12 cellular contexts compared by ENCODE assay signal in the genomic region with DNA sequence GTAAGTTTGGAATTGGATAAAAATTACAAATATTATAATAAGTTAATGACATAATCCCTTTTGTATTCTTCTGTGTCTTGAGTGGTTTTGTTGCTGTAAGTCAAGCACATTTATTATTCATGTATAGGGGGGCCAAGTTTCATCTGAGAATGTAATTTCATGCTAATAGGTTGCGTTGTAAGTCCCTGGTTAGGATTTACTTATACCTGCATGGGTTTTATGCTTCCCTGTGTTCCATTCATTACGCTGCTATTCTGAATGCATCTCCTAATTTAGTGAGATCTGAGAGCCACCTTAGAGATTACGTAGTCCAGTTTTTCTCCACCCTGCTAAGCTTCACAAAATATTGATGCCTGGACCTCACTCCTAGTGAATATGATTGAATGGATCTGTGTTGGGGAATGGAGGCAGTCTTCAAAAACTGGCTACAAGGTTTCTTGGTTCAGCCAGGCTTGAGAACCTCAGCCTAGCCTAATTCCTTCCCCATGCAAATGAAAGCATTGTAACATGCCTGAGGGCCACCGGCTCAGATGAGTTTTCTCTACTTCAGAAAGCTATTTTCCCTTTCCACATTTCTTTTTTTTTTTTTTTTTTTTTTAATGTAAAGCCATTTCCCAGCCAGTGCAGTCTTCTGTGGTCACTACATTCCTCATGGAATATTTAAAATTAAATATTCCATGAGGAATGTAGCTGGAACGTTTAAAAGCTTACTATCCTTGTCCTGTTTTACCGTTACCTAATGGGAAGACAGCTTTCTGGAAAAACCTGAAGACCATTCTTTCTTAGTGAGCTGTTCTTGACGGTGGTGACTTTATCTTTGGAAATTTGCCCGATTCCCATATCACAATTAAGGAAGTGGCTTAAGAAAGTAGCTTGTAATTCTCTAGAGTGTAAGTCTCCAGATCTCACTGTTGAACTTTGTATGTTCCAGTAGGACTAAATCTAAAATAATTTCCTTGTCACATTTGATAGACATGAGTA. TPM values are rescaled to one million over a fixed set of nuclear protein-coding genes. Genes with fewer than 3 reads are reported as not detected.
DNase-seq lines count a peak whose midpoint lies in the region; ATAC-seq, FAIRE-seq and TF ChIP-seq lines count a peak whose summit lies in the region.
"Had no signal": no experiment of that assay in that cellular context is flagged by ENCODE, and none has a peak within 500 bp of the region (broad histone marks: within the 10 kb centered on the region; RNA-seq: fewer than 3 reads in every experiment).

No MANE protein-coding gene starts in this region.

- peak; percentile 94 for DNase-seq in ELR (ENCODE audit: low read depth)
- DNase-seq in RWPE1 (ENCODE audit: low spot score): peak; percentile 41
- peak; percentile 79 for DNase-seq in endothelial cell of umbilical vein (ENCODE audit: low read depth, low spot score)
- DNase-seq in pancreas: no peak
- no peak for DNase-seq in NCI-H2227 (lab: John Stamatoyannopoulos, UW; ENCODE audit: unreplicated experiment)
- DNase-seq: activated T-cell treated with anti-CD3 and anti-CD28 coated beads, Interleukin-2, amount 50 U/mL, for 48 hours; CD4-positive, alpha-beta memory T cell; cerebellar nuclear complex; NCI-H1092 had no signal

- peak; percentile 87 for FAIRE-seq in endothelial cell of umbilical vein (lab: Jason Lieb, UNC)
- FAIRE-seq in pancreas (lab: Jason Lieb, UNC): no peak

- TF ChIP-seq CTCF in RWPE1 (conservative IDR thresholded peaks at IDR 0.05; ENCODE audit: low read depth): no peak
- TF ChIP-seq CTCF in endothelial cell of umbilical vein (IDR thresholded peaks at IDR 0.05; ENCODE audit: extremely low read depth in 1 of 2, insufficient read depth in 1 of 2, low read depth in 1 of 2, low read length in 2 of 2): no peak
- TF ChIP-seq CTCF in pancreas (IDR thresholded peaks at IDR 0.05): no peak

- peaks cover 32% of the 10 kb centered on the region for H3K79me2 ChIP-seq in endothelial cell of umbilical vein (ENCODE audit: control insufficient read depth, insufficient read depth, low read length)

- peaks cover 11% of the 10 kb centered on the region for H3K4me1 ChIP-seq in endothelial cell of umbilical vein (ENCODE audit: control insufficient read depth, extremely low read depth, insufficient read depth, low read length)
- H3K4me1 ChIP-seq in pancreas: peaks cover 0 to 5% (median 0%) of the 10 kb centered on the region in 3 donors

- H2AFZ ChIP-seq in endothelial cell of umbilical vein (ENCODE audit: low read depth, low read length): no peak overlapping the region

- no peak overlapping the region for H3K9ac ChIP-seq in endothelial cell of umbilical vein (replicated peaks; ENCODE audit: extremely low read depth, insufficient read depth, low read length)

- POLR2A ChIA-PET in RWPE1 (lab: Yijun Ruan, JAX; ENCODE audit: low non-redundant PET): no interaction called here
- POLR2A ChIA-PET in endothelial cell of umbilical vein (lab: Charles Lee): interaction anchor here (0.6 kb wide), 1 partner anchor 882 kb away, joined by 6 read pairs; no protein-coding TSS in a partner anchor

- ATAC-seq in pancreas: peak in 3 of 4 donors; percentile 34 to 74 (median 48)
- ATAC-seq in GM18873 (IDR thresholded peaks at IDR 0.05; ENCODE audit: low FRiP score, unreplicated experiment): no peak
- no peak for ATAC-seq in HG03442 (IDR thresholded peaks at IDR 0.05; ENCODE audit: unreplicated experiment)
- ATAC-seq in HG02571 (IDR thresholded peaks at IDR 0.05; ENCODE audit: unreplicated experiment): no peak

- 64 to 67% methylated on average over 8 of the region's 8 CpGs for WGBS in pancreas, 2 donors

- no peak overlapping the region for H3K4me3 ChIP-seq in endothelial cell of umbilical vein (replicated peaks in 1 of 3; ENCODE audit: insufficient read depth in 1 of 3, low read depth in 1 of 3, low read length in 3 of 3)
- no peak overlapping the region for H3K4me3 ChIP-seq in pancreas

- no peak for TF ChIP-seq POLR2A in endothelial cell of umbilical vein (IDR thresholded peaks at IDR 0.05; ENCODE audit: low read depth, low read length)

- peak overlapping the region; percentile 9 for H3K4me2 ChIP-seq in endothelial cell of umbilical vein (ENCODE audit: insufficient read depth, low read length)

- CTCF ChIA-PET in RWPE1 (lab: Yijun Ruan, JAX): interaction anchor here (0.7 to 1.4 kb wide), 2 partner anchors 7 to 14 kb away, joined by 3 read pairs; no protein-coding TSS in a partner anchor
- CTCF ChIA-PET in endothelial cell of umbilical vein (lab: Charles Lee): interaction anchor here (0.6 to 2.3 kb wide), 15 partner anchors 10 to 945 kb away, joined by 3 to 10 read pairs (median 4); no protein-coding TSS in a partner anchor

- H3K9me3 ChIP-seq in endothelial cell of umbilical vein (replicated peaks; ENCODE audit: control insufficient read depth, insufficient read depth, low read length) (no peaks in the 10 kb centered on the region), pancreas (no peaks in the 10 kb centered on the region)

- no peaks in the 10 kb centered on the region for H3K9me1 ChIP-seq in endothelial cell of umbilical vein (replicated peaks; ENCODE audit: control insufficient read depth, extremely low read depth, insufficient read depth, low read length)

- no TSS peak for BruUV-seq in endothelial cell of umbilical vein (replicated peaks; lab: Mats Ljungman, UMichigan)

- intact Hi-C loops in endothelial cell of umbilical vein (cut with micrococcal nuclease): no loop called here
- intact Hi-C loops in pancreas (cut with DNase I): loop anchor here in 1 of 3 donors (10.0 kb wide), 1 partner anchor 49 kb away; no protein-coding TSS in a partner anchor

- H3K27me3 ChIP-seq in endothelial cell of umbilical vein (ENCODE audit: control insufficient read depth in 2 of 2, insufficient read depth in 2 of 2, low read length in 2 of 2) (no peaks in the 10 kb centered on the region), pancreas (no peaks in the 10 kb centered on the region)

- no peaks in the 10 kb centered on the region for H4K20me1 ChIP-seq in endothelial cell of umbilical vein (replicated peaks; ENCODE audit: control insufficient read depth, extremely low read depth, insufficient read depth, low read length)

- H3K36me3 ChIP-seq in endothelial cell of umbilical vein (ENCODE audit: control insufficient read depth in 2 of 2, extremely low read depth in 1 of 2, insufficient read depth in 2 of 2, low read length in 2 of 2) (no peaks in the 10 kb centered on the region), pancreas (no peaks in the 10 kb centered on the region)

- H3K27ac ChIP-seq in RWPE1 (no peak overlapping the region), endothelial cell of umbilical vein (ENCODE audit: insufficient read depth, low read depth, low read length) (peak overlapping the region; percentile 44), pancreas (no peak overlapping the region)

- dilution Hi-C loops in endothelial cell of umbilical vein (cut with MboI; ENCODE audit: extremely low pct_ligation_motif_present, low sequenced_read_pairs): no loop called here

TF ChIP-seq in endothelial cell of umbilical vein, 7 proteins besides CTCF, POLR2A, EP300 and RAD21:
- no peak for TF ChIP-seq MYC (IDR thresholded peaks at IDR 0.05; ENCODE audit: low read depth, low read length)
- TF ChIP-seq, protein P1, sequence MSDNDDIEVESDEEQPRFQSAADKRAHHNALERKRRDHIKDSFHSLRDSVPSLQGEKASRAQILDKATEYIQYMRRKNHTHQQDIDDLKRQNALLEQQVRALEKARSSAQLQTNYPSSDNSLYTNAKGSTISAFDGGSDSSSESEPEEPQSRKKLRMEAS (IDR thresholded peaks at IDR 0.05; ENCODE audit: insufficient read depth, insufficient read length): no peak
- no peak for TF ChIP-seq EZH2 (IDR thresholded peaks at IDR 0.05; ENCODE audit: borderline replicate concordance, low read depth, low read length, severe bottlenecking)
- no peak for TF ChIP-seq GATA2 (IDR thresholded peaks at IDR 0.05; ENCODE audit: insufficient read depth, insufficient read length, low read depth, low read length)
- TF ChIP-seq JUN (IDR thresholded peaks at IDR 0.05; ENCODE audit: borderline replicate concordance, insufficient read depth, insufficient read length, low read depth): no peak
- TF ChIP-seq FOS (IDR thresholded peaks at IDR 0.05; ENCODE audit: borderline replicate concordance, insufficient read depth, low read length): no peak
- TF ChIP-seq POLR2AphosphoS5 (IDR thresholded peaks at IDR 0.05; ENCODE audit: insufficient read depth, low read depth, low read length): no peak

RNA-seq across cellular contexts. Expression of a gene that starts 16.0 kb away (rescaled TPM):
- total RNA-seq in endothelial cell of umbilical vein (82.6 and 93.2 TPM in 2 replicates), pancreas (10 to 100 TPM; 29.4 to 54.7 (median 39.9) TPM)
- polyA plus RNA-seq in endothelial cell of umbilical vein (20.2 and 27.9 TPM in 2 replicates), pancreas (10 to 100 TPM in 1 of 2 donors, 1 to 10 TPM in 1; 10.0 to 49.5 TPM)
- polyA plus RNA-seq in endothelial cell of umbilical vein (2011; cell fraction: cytosol; rRNA removed): 38.3 and 43.8 TPM in 2 replicates
- 32.8 and 39.4 TPM in 2 replicates for polyA plus RNA-seq in endothelial cell of umbilical vein (2011; cell fraction: nucleus; rRNA removed)
- 146 and 147 TPM in 2 replicates for polyA plus RNA-seq in endothelial cell of umbilical vein (2012)
- polyA minus RNA-seq in endothelial cell of umbilical vein: 45.3 and 50.5 TPM in 2 replicates
- polyA minus RNA-seq in endothelial cell of umbilical vein (2011; cell fraction: cytosol; rRNA and poly(A)+ RNA removed): 5.2 TPM
- 13.8 and 18.5 TPM in 2 replicates for polyA minus RNA-seq in endothelial cell of umbilical vein (2011; cell fraction: nucleus; rRNA and poly(A)+ RNA removed)

Comparison
In these comparisons a context has a peak if more than half of its experiments do, and no peak if none do; other contexts are left out.
1. DNase-seq: peak in ELR (single experiment), RWPE1 (single experiment) and endothelial cell of umbilical vein (single experiment); none in pancreas (0 of 6) and NCI-H2227 (single experiment).
2. ATAC-seq: peak in pancreas (3 of 4); none in GM18873 (single experiment), HG03442 (single experiment) and HG02571 (single experiment).